Comparison of ENCODE assay signal across 26 cellular contexts in genomic region chr10:71807557-71808510, GRCh38. TPM values are rescaled to one million over a fixed set of nuclear protein-coding genes. Genes with fewer than 3 reads are reported as not detected.
"Had no signal": no experiment of that assay in that cellular context is flagged by ENCODE, and none has a peak within 500 bp of the region (broad histone marks: within the 10 kb centered on the region; RNA-seq: fewer than 3 reads in every experiment).

No MANE protein-coding gene starts in this region.

- FAIRE-seq: endometrium, islet of Langerhans had no signal

- DNase-seq: effector memory CD8-positive, alpha-beta T cell; erythroblast; esophagus squamous epithelium; foreskin melanocyte; glutamatergic neuron; heart right ventricle; hippocampal formation; left cardiac atrium; mesenchymal stem cell; mucosa of descending colon; naive B cell; psoas muscle; sigmoid colon; stimulated activated naive B cell treated with anti-CD40 and anti-IgM and Interleukin-4, amounts not matched to agents 10 μg/mL and 1 μg/mL and 100 μg/mL, for 72 hours; uterus had no signal

- H3K36me3 ChIP-seq: esophagus squamous epithelium, sigmoid colon, thoracic aorta, upper lobe of left lung, uterus had no signal

- H3K27ac Mint-ChIP-seq: effector memory CD8-positive, alpha-beta T cell; mesothelial cell of epicardium; natural killer cell treated with Interleukin-12 subunit alpha and Interleukin-12 subunit beta and Interleukin-15 and Interleukin-18, amount 100 ng/mL, for 72 hours; stimulated activated naive B cell treated with anti-CD40 and anti-IgM and Interleukin-4, amounts not matched to agents 10 μg/mL and 1 μg/mL and 100 μg/mL, for 72 hours; stimulated activated naive CD8-positive, alpha-beta T cell treated with anti-CD3 and anti-CD28 coated beads, Interleukin-15, Interleukin-2, amounts not matched to agents 100 ng/mL and 50 ng/mL, for 24 hours had no signal

- H3K4me1 ChIP-seq: psoas muscle, uterus had no signal

- H3K27me3 ChIP-seq: esophagus squamous epithelium, left lung, tibial nerve, upper lobe of left lung, uterus had no signal

- H3K9me3 Mint-ChIP-seq: effector memory CD8-positive, alpha-beta T cell; mesothelial cell of epicardium; natural killer cell treated with Interleukin-12 subunit alpha and Interleukin-12 subunit beta and Interleukin-15 and Interleukin-18, amount 100 ng/mL, for 72 hours; neural crest cell; stimulated activated naive B cell treated with anti-CD40 and anti-IgM and Interleukin-4, amounts not matched to agents 10 μg/mL and 1 μg/mL and 100 μg/mL, for 72 hours; stimulated activated naive CD8-positive, alpha-beta T cell treated with anti-CD3 and anti-CD28 coated beads, Interleukin-15, Interleukin-2, amounts not matched to agents 100 ng/mL and 50 ng/mL, for 24 hours had no signal

- H3K36me3 Mint-ChIP-seq: mesothelial cell of epicardium; naive B cell; natural killer cell treated with Interleukin-12 subunit alpha and Interleukin-12 subunit beta and Interleukin-15 and Interleukin-18, amount 100 ng/mL, for 72 hours; stimulated activated naive B cell treated with anti-CD40 and anti-IgM and Interleukin-4, amounts not matched to agents 10 μg/mL and 1 μg/mL and 100 μg/mL, for 72 hours had no signal

- H3K27ac ChIP-seq: esophagus squamous epithelium, heart right ventricle, left lung, psoas muscle, sigmoid colon, thoracic aorta, tibial nerve, upper lobe of left lung, uterus had no signal

- H3K9me3 ChIP-seq: esophagus squamous epithelium, heart right ventricle, left lung, mucosa of descending colon, psoas muscle, sigmoid colon, thoracic aorta, tibial nerve, upper lobe of left lung, uterus had no signal

- H3K4me3 ChIP-seq: esophagus squamous epithelium, heart right ventricle, left lung, mucosa of descending colon, psoas muscle, sigmoid colon, thoracic aorta, tibial nerve, upper lobe of left lung, uterus had no signal

- ATAC-seq: effector memory CD8-positive, alpha-beta T cell; heart right ventricle; left cardiac atrium; left lung; mucosa of descending colon; natural killer cell treated with Interleukin-12 subunit alpha and Interleukin-12 subunit beta and Interleukin-15 and Interleukin-18, amount 100 ng/mL, for 72 hours; psoas muscle; right cardiac atrium; stimulated activated naive B cell treated with anti-CD40 and anti-IgM and Interleukin-4, amounts not matched to agents 10 μg/mL and 1 μg/mL and 100 μg/mL, for 72 hours had no signal

RNA-seq across cellular contexts. Expression of gene VSIR, which starts 34.5 kb away (rescaled TPM):
- total RNA-seq: neural crest cell had no signal
